ENCODE assay signal across 25 cellular contexts in the genomic region with DNA sequence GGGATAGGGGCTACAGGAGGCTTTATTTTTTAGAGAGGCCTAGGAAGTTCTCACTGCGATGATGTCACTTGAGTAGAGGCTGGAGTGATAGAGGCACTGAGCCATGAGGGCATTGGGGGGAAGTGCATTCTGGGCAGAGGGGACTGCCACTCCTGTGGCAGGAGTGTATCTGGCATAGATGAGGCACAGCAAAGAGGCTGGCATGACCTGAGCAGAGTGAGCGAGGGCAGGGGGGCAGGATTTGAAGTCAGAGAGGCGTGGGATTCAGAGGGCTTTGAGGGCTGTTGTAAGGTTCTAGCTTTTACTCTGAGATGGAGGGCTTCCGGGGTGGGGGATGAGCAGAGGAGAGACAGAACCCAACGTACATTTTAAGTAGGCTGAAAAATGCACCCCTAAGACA.
"Had no signal": no experiment of that assay in that cellular context is flagged by ENCODE, and none has a peak within 500 bp of the region (broad histone marks: within the 10 kb centered on the region; RNA-seq: fewer than 3 reads in every experiment).

No MANE protein-coding gene starts in this region.

- H3K9ac ChIP-seq: parathyroid adenoma had no signal

- H3K4me1 Mint-ChIP-seq: immature natural killer cell; naive thymus-derived CD4-positive, alpha-beta T cell; stimulated activated effector memory CD8-positive, alpha-beta T cell treated with anti-CD3 and anti-CD28 coated beads, Interleukin-12 subunit alpha, Interleukin-12 subunit beta, amount 100 ng/mL, for 72 hours had no signal

- H3K4me1 ChIP-seq: left lung, parathyroid adenoma, right lobe of liver had no signal

- H3K4me3 Mint-ChIP-seq: immature natural killer cell; mesothelial cell of epicardium; naive thymus-derived CD4-positive, alpha-beta T cell; nephron progenitor cell; stimulated activated effector memory CD8-positive, alpha-beta T cell treated with anti-CD3 and anti-CD28 coated beads, Interleukin-12 subunit alpha, Interleukin-12 subunit beta, amount 100 ng/mL, for 72 hours had no signal

- H3K79me2 ChIP-seq: parathyroid adenoma had no signal

- H3K36me3 ChIP-seq: gastrocnemius medialis, left lung, right lobe of liver, stomach, thyroid gland had no signal

- H3K27ac ChIP-seq: epithelial cell of prostate, gastrocnemius medialis, left lung, parathyroid adenoma, right lobe of liver, stomach, thyroid gland had no signal

- H2AFZ ChIP-seq: parathyroid adenoma had no signal

- H3K9me3 ChIP-seq: gastrocnemius medialis, left lung, right lobe of liver, stomach, thyroid gland had no signal

- H3K27ac Mint-ChIP-seq: immature natural killer cell; mesothelial cell of epicardium; nephron progenitor cell; progenitor cell of endocrine pancreas; stimulated activated effector memory CD8-positive, alpha-beta T cell treated with anti-CD3 and anti-CD28 coated beads, Interleukin-12 subunit alpha, Interleukin-12 subunit beta, amount 100 ng/mL, for 72 hours had no signal

- H3K9me3 Mint-ChIP-seq: immature natural killer cell; mesothelial cell of epicardium; nephron progenitor cell; stimulated activated effector memory CD8-positive, alpha-beta T cell treated with anti-CD3 and anti-CD28 coated beads, Interleukin-12 subunit alpha, Interleukin-12 subunit beta, amount 100 ng/mL, for 72 hours had no signal

- DNase-seq: central memory CD4-positive, alpha-beta T cell; dorsolateral prefrontal cortex; effector CD4-positive, alpha-beta T cell; foreskin fibroblast; gastrocnemius medialis; hippocampal formation; immature natural killer cell; mesenchymal stem cell; naive thymus-derived CD4-positive, alpha-beta T cell; nephron progenitor cell; stimulated activated CD4-positive, alpha-beta T cell treated with anti-CD3 and anti-CD28 coated beads, Interleukin-2, amount 100 ng/mL, for 24 hours; stimulated activated CD4-positive, alpha-beta T cell treated with anti-CD3 and anti-CD28 coated beads, Interleukin-4, amount 100 ng/mL, for 24 hours; stimulated activated naive CD4-positive, alpha-beta T cell treated with Interleukin-2 at 50 U/mL for 16 hours; stomach; thyroid gland; trophoblast cell had no signal

- H3K4me3 ChIP-seq: dorsolateral prefrontal cortex, gastrocnemius medialis, left lung, right lobe of liver, smooth muscle cell, stomach, thyroid gland had no signal

- H3K36me3 Mint-ChIP-seq: immature natural killer cell; mesothelial cell of epicardium; naive thymus-derived CD4-positive, alpha-beta T cell; stimulated activated effector memory CD8-positive, alpha-beta T cell treated with anti-CD3 and anti-CD28 coated beads, Interleukin-12 subunit alpha, Interleukin-12 subunit beta, amount 100 ng/mL, for 72 hours had no signal

- ATAC-seq: esophagus mucosa; gastrocnemius medialis; left lung; naive thymus-derived CD4-positive, alpha-beta T cell; right lobe of liver; stimulated activated effector memory CD8-positive, alpha-beta T cell treated with anti-CD3 and anti-CD28 coated beads, Interleukin-12 subunit alpha, Interleukin-12 subunit beta, amount 100 ng/mL, for 72 hours had no signal

- H3K27me3 ChIP-seq: dorsolateral prefrontal cortex, gastrocnemius medialis, left lung, right lobe of liver, stomach, thyroid gland had no signal
